ENCODE assay signal across 12 cellular contexts in genomic region chr17:71163121-71163812, GRCh38.
DNase-seq lines count a peak whose midpoint lies in the region; TF ChIP-seq lines count a peak whose summit lies in the region.
"Had no signal": no experiment of that assay in that cellular context is flagged by ENCODE, and none has a peak within 500 bp of the region (broad histone marks: within the 10 kb centered on the region; RNA-seq: fewer than 3 reads in every experiment).

No MANE protein-coding gene starts in this region.

- H3K27me3 Mint-ChIP-seq in glutamatergic neuron (ENCODE audit: unreplicated experiment): no peaks in the 10 kb centered on the region
- H3K27me3 Mint-ChIP-seq: IgD-negative memory B cell; stimulated activated memory B cell treated with anti-CD40 and anti-IgM and Interleukin-4, amounts not matched to agents 10 μg/mL and 1 μg/mL and 100 μg/mL, for 72 hours had no signal

- TF ChIP-seq CTCF in WERI-Rb-1 (IDR thresholded peaks at IDR 0.05; ENCODE audit: low read depth, low read length) (no peak), glutamatergic neuron (IDR thresholded peaks at IDR 0.05; ENCODE audit: partially characterized antibody, unreplicated experiment) (no peak)

- no peaks in the 10 kb centered on the region for H3K36me3 Mint-ChIP-seq in glutamatergic neuron (ENCODE audit: unreplicated experiment)
- H3K36me3 Mint-ChIP-seq: natural killer cell; stimulated activated memory B cell treated with anti-CD40 and anti-IgM and Interleukin-4, amounts not matched to agents 10 μg/mL and 1 μg/mL and 100 μg/mL, for 72 hours had no signal

- H3K4me3 Mint-ChIP-seq in glutamatergic neuron (ENCODE audit: unreplicated experiment): no peak overlapping the region
- H3K4me3 Mint-ChIP-seq: IgD-negative memory B cell; natural killer cell; stimulated activated memory B cell treated with anti-CD40 and anti-IgM and Interleukin-4, amounts not matched to agents 10 μg/mL and 1 μg/mL and 100 μg/mL, for 72 hours had no signal

- in situ Hi-C loops in Caki2 (cut with HindIII; ENCODE audit: low pct_unique_long_range_greater_than_20kb, low sequenced_read_pairs): no loop called here

- H3K4me3 ChIP-seq in WERI-Rb-1 (ENCODE audit: low read depth, low read length): no peak overlapping the region

- peaks cover 3% of the 10 kb centered on the region for H3K9me3 Mint-ChIP-seq in glutamatergic neuron (ENCODE audit: unreplicated experiment)

- no peaks in the 10 kb centered on the region for H3K36me3 ChIP-seq in WERI-Rb-1

- DNase-seq in Caki2 (ENCODE audit: low read depth) (peak; percentile 45), NCI-H1417 (lab: John Stamatoyannopoulos, UW) (peak; percentile 55 to 93 (median 80)), NCI-H774 (lab: John Stamatoyannopoulos, UW) (peak; percentile 99), left kidney (ENCODE audit: low read depth, low spot score) (peak; percentile 63), WERI-Rb-1 (no peak), NCI-H524 (lab: John Stamatoyannopoulos, UW) (no peak), SKM-1 (lab: John Stamatoyannopoulos, UW; ENCODE audit: unreplicated experiment) (no peak), glutamatergic neuron (no peak)
- DNase-seq: activated T-cell treated with anti-CD3 and anti-CD28 coated beads, Interleukin-2, amount 50 U/mL, for 1 hour; natural killer cell had no signal

- no peak overlapping the region for H3K27ac Mint-ChIP-seq in glutamatergic neuron (ENCODE audit: unreplicated experiment)
- H3K27ac Mint-ChIP-seq: IgD-negative memory B cell; natural killer cell; stimulated activated memory B cell treated with anti-CD40 and anti-IgM and Interleukin-4, amounts not matched to agents 10 μg/mL and 1 μg/mL and 100 μg/mL, for 72 hours had no signal

- H3K9me3 ChIP-seq in WERI-Rb-1 (ENCODE audit: severe bottlenecking): no peaks in the 10 kb centered on the region

- no peak overlapping the region for H3K27ac ChIP-seq in WERI-Rb-1

- H3K4me1 Mint-ChIP-seq in glutamatergic neuron (ENCODE audit: low read depth, unreplicated experiment): no peaks in the 10 kb centered on the region
- H3K4me1 Mint-ChIP-seq: IgD-negative memory B cell; natural killer cell; stimulated activated memory B cell treated with anti-CD40 and anti-IgM and Interleukin-4, amounts not matched to agents 10 μg/mL and 1 μg/mL and 100 μg/mL, for 72 hours had no signal

- peaks cover 30% of the 10 kb centered on the region for H3K27me3 ChIP-seq in WERI-Rb-1 (ENCODE audit: insufficient read depth, low read depth, severe bottlenecking)

Comparison
In these comparisons a context has a peak if more than half of its experiments do, and no peak if none do; other contexts are left out.
1. DNase-seq: peak in Caki2 (single experiment), NCI-H1417 (3 of 3), NCI-H774 (single experiment) and left kidney (single experiment); none in WERI-Rb-1 (single experiment), NCI-H524 (0 of 2), SKM-1 (single experiment) and glutamatergic neuron (single experiment).